ENCODE assay signal across 1 cellular context in the genomic region with DNA sequence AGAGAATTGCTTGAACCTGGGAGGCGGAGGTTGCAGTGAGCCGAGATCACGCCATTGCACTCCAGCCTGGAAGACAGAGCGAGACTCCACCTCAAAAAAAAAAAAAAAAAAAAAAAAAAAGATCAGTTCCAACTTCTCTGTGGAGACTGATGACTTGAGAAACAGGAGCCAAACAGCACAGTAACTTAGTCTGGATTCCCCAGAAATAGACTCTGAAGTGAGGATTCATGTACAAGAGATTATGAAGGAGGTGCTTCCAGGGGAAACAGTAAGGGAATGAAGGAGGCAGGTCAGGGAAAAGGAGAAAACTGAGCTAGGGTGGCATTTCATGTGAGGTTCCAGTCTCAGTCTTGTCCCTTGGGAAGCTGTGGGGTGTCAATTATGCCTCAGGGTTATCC.
TF ChIP-seq lines count a peak whose summit lies in the region.

No MANE protein-coding gene starts in this region.

TF ChIP-seq in endothelial cell of umbilical vein, 7 proteins besides CTCF, POLR2A, EP300 and RAD21:
- TF ChIP-seq POLR2AphosphoS5 (IDR thresholded peaks at IDR 0.05; ENCODE audit: insufficient read depth, low read depth, low read length): no peak
- TF ChIP-seq MYC (IDR thresholded peaks at IDR 0.05; ENCODE audit: low read depth, low read length): no peak
- TF ChIP-seq, protein P1, sequence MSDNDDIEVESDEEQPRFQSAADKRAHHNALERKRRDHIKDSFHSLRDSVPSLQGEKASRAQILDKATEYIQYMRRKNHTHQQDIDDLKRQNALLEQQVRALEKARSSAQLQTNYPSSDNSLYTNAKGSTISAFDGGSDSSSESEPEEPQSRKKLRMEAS (IDR thresholded peaks at IDR 0.05; ENCODE audit: insufficient read depth, insufficient read length): no peak
- TF ChIP-seq FOS (IDR thresholded peaks at IDR 0.05; ENCODE audit: borderline replicate concordance, insufficient read depth, low read length): no peak
- TF ChIP-seq EZH2 (IDR thresholded peaks at IDR 0.05; ENCODE audit: borderline replicate concordance, low read depth, low read length, severe bottlenecking): no peak
- no peak for TF ChIP-seq JUN (IDR thresholded peaks at IDR 0.05; ENCODE audit: borderline replicate concordance, insufficient read depth, insufficient read length, low read depth)
- TF ChIP-seq GATA2 (IDR thresholded peaks at IDR 0.05; ENCODE audit: insufficient read depth, insufficient read length, low read depth, low read length): no peak
TF ChIP-seq in endothelial cell of umbilical vein: peak in this region for 0.
